In genomic region chr1:68293609-68294353, GRCh38 we compare ENCODE assay signal across 14 cellular contexts.
DNase-seq lines count a peak whose midpoint lies in the region; ATAC-seq and TF ChIP-seq lines count a peak whose summit lies in the region.
"Had no signal": no experiment of that assay in that cellular context is flagged by ENCODE, and none has a peak within 500 bp of the region (broad histone marks: within the 10 kb centered on the region; RNA-seq: fewer than 3 reads in every experiment).

No MANE protein-coding gene starts in this region.

- no peak overlapping the region for H3K4me3 Mint-ChIP-seq in progenitor cell of endocrine pancreas (ENCODE audit: low read depth)
- H3K4me3 Mint-ChIP-seq: IgD-negative memory B cell; T-helper 1 cell treated with Interleukin-12 subunit alpha and Interleukin-12 subunit beta and Interleukin-4 antibody, amounts not matched to agents 30 μg/mL and 1 μg/mL, for 36 hours had no signal

- H3K36me3 Mint-ChIP-seq in progenitor cell of endocrine pancreas (ENCODE audit: insufficient read depth) = no peaks in the 10 kb centered on the region
- H3K36me3 Mint-ChIP-seq: IgD-negative memory B cell had no signal

- H3K9me3 ChIP-seq in GM23248 (ENCODE audit: low read depth) (no peaks in the 10 kb centered on the region), hepatocyte (ENCODE audit: low read depth) (no peaks in the 10 kb centered on the region), sigmoid colon (no peaks in the 10 kb centered on the region)

- H3K36me3 ChIP-seq in GM23248 (ENCODE audit: low read depth) = no peaks in the 10 kb centered on the region
- H3K36me3 ChIP-seq in brain microvascular endothelial cell (replicated peaks) = no peaks in the 10 kb centered on the region
- no peaks in the 10 kb centered on the region for H3K36me3 ChIP-seq in hepatocyte (replicated peaks; ENCODE audit: insufficient read depth, low read depth)
- no peaks in the 10 kb centered on the region for H3K36me3 ChIP-seq in sigmoid colon

- intact Hi-C loops in sigmoid colon (cut with DNase I) = no loop called here

- H3K9me3 Mint-ChIP-seq in progenitor cell of endocrine pancreas (ENCODE audit: low read depth) = no peaks in the 10 kb centered on the region
- H3K9me3 Mint-ChIP-seq: IgD-negative memory B cell; T-helper 1 cell treated with Interleukin-12 subunit alpha and Interleukin-12 subunit beta and Interleukin-4 antibody, amounts not matched to agents 30 μg/mL and 1 μg/mL, for 36 hours had no signal

- peaks cover 11% of the 10 kb centered on the region for H3F3A ChIP-seq in GM23248 (ENCODE audit: insufficient read depth)

- in situ Hi-C loops in GM23248 (cut with MboI) (no loop called here), brain microvascular endothelial cell (cut with HindIII; ENCODE audit: low pct_ligation_motif_present, low sequenced_read_pairs) (no loop called here)

- peak overlapping the region; percentile 44 for H3K27ac Mint-ChIP-seq in progenitor cell of endocrine pancreas
- H3K27ac Mint-ChIP-seq: T-helper 1 cell treated with Interleukin-12 subunit alpha and Interleukin-12 subunit beta and Interleukin-4 antibody, amounts not matched to agents 30 μg/mL and 1 μg/mL, for 36 hours had no signal

- 14 to 19% methylated on average over 18 of the region's 18 CpGs for WGBS in GM23248 (ENCODE audit: low coverage in 1 of 2, low lambda C conversion rate in 2 of 2, missing lambda C conversion rate in 2 of 2), 2 experiments
- WGBS in hepatocyte (ENCODE audit: low lambda C conversion rate, missing lambda C conversion rate) = 34% methylated on average over 18 of the region's 18 CpGs
- 61 to 86% methylated on average over 18 of the region's 18 CpGs for WGBS in sigmoid colon, 2 donors

- H3K4me1 Mint-ChIP-seq in progenitor cell of endocrine pancreas (ENCODE audit: low read depth) = peaks cover 26% of the 10 kb centered on the region

- H3K27me3 Mint-ChIP-seq in progenitor cell of endocrine pancreas = peaks cover 37% of the 10 kb centered on the region

- H3K4me2 ChIP-seq in GM23248 (ENCODE audit: unreplicated experiment) (peak overlapping the region; percentile 98), hepatocyte (peak overlapping the region; percentile 54)

- no peak for TF ChIP-seq EP300 in sigmoid colon (IDR thresholded peaks at IDR 0.05)

- H3K27ac ChIP-seq in GM23248 (peak overlapping the region; percentile 53), brain microvascular endothelial cell (peak overlapping the region; percentile 23), hepatocyte (peak overlapping the region; percentile 39), sigmoid colon (peak overlapping the region in 1 of 4 donors; percentile 73)

- H3K4me3 ChIP-seq in GM23248 (peak overlapping the region; percentile 71), brain microvascular endothelial cell (ENCODE audit: low read depth, low read length) (no peak overlapping the region), hepatocyte (no peak overlapping the region), sigmoid colon (no peak overlapping the region)

- H3K9ac ChIP-seq in GM23248 = peak overlapping the region; percentile 46

- ATAC-seq in GM18511 (IDR thresholded peaks at IDR 0.05; ENCODE audit: unreplicated experiment) = no peak

- DNase-seq in GM23248 = peak; percentile 77
- peak; percentile 56 for DNase-seq in brain microvascular endothelial cell
- DNase-seq in hepatocyte (ENCODE audit: low spot score) = peak; percentile 42
- DNase-seq in progenitor cell of endocrine pancreas (ENCODE audit: low spot score, unreplicated experiment) = no peak
- DNase-seq in sigmoid colon = no peak
- no peak for DNase-seq in NCI-H526 (lab: John Stamatoyannopoulos, UW)
- no peak for DNase-seq in DMS79 (lab: John Stamatoyannopoulos, UW)
- DNase-seq: activated T-cell treated with anti-CD3 and anti-CD28 coated beads, Interleukin-2, amount 50 U/mL, for 1 hour; DMS 273 treated with DMSO at 0.1 percent for 48 hours; erythroblast; NCI-H446 had no signal

- H3K9me2 ChIP-seq in GM23248 (ENCODE audit: insufficient read depth) (no peaks in the 10 kb centered on the region), hepatocyte (replicated peaks; ENCODE audit: insufficient read depth) (no peaks in the 10 kb centered on the region)

- TF ChIP-seq CTCF in brain microvascular endothelial cell (IDR thresholded peaks at IDR 0.05; ENCODE audit: low read depth, low read length, missing control alignments) (no peak), hepatocyte (IDR thresholded peaks at IDR 0.05; ENCODE audit: poor library complexity) (no peak), progenitor cell of endocrine pancreas (IDR thresholded peaks at IDR 0.05; ENCODE audit: unreplicated experiment) (no peak), sigmoid colon (IDR thresholded peaks at IDR 0.05) (no peak)

- H3K27me3 ChIP-seq in GM23248 (replicated peaks; ENCODE audit: insufficient read depth) (no peaks in the 10 kb centered on the region), brain microvascular endothelial cell (replicated peaks) (no peaks in the 10 kb centered on the region), hepatocyte (no peaks in the 10 kb centered on the region), sigmoid colon (no peaks in the 10 kb centered on the region)

- TF ChIP-seq POLR2A in sigmoid colon (IDR thresholded peaks at IDR 0.05) = no peak

- H2AFZ ChIP-seq in GM23248 (peak overlapping the region; percentile 96), hepatocyte (peak overlapping the region; percentile 29)

- peaks cover 27% of the 10 kb centered on the region for H3K4me1 ChIP-seq in GM23248 (ENCODE audit: insufficient read depth)
- peaks cover 21% of the 10 kb centered on the region for H3K4me1 ChIP-seq in hepatocyte (ENCODE audit: insufficient read depth)
- H3K4me1 ChIP-seq in sigmoid colon = peaks cover 0 to 22% (median 12%) of the 10 kb centered on the region in 4 donors

- H4K20me1 ChIP-seq in GM23248 (ENCODE audit: insufficient read depth) (no peaks in the 10 kb centered on the region), hepatocyte (ENCODE audit: insufficient read depth, poor library complexity, severe bottlenecking) (no peaks in the 10 kb centered on the region)

- H3K79me2 ChIP-seq in GM23248 (ENCODE audit: insufficient read depth) = no peaks in the 10 kb centered on the region
- H3K79me2 ChIP-seq in hepatocyte = no peaks in the 10 kb centered on the region

Comparison
In these comparisons a context has a peak if more than half of its experiments do, and no peak if none do; other contexts are left out.
1. DNase-seq: peak in GM23248 (single experiment), brain microvascular endothelial cell (single experiment) and hepatocyte (single experiment); none in progenitor cell of endocrine pancreas (single experiment), sigmoid colon (single experiment), NCI-H526 (0 of 2) and DMS79 (single experiment).